Comparison of ENCODE assay signal across 8 cellular contexts in the genomic region with DNA sequence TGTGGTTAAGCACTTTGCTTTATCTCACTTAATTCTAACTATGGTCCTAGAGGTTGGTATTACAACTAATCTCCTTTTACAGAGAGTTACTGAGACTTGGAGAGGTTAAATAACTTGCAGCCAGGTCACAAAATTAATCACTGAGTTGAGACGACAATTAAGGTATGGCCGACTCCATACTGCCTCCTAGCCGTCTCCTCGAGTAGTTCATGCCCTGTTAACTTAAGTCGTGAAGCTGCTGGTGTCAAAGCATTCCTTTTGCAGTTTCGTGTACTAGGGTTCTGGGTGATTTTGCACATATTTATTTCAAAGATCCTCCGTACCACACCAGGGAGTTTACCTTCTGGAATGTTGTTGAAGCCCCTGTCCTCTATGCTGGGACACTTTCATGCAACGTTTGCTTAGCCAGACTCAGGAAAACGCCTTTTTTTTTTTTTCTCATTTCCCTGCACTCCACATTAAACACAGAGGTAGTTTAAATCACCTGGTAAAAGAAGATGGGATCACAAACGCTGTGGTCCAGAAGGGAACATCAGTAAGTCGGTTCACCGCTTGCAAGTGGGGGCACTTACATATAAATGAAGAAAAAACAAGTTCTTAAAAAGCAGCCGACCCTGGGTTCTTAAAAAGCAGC. TPM values are rescaled to one million over a fixed set of nuclear protein-coding genes. Genes with fewer than 3 reads are reported as not detected.
DNase-seq lines count a peak whose midpoint lies in the region; ATAC-seq and TF ChIP-seq lines count a peak whose summit lies in the region.

No MANE protein-coding gene starts in this region.

- WGBS in tibial nerve, 2 donors: 2 to 4% methylated on average over 13 of the region's 13 CpGs

- H3K4me1 ChIP-seq in neutrophil (ENCODE audit: control insufficient read depth in 1 of 2, insufficient read depth in 1 of 2, low read depth in 1 of 2, low read length in 1 of 2) (peaks cover 27 to 28% of the 10 kb centered on the region in 2 experiments), tibial nerve (peaks cover 0 to 48% (median 22%) of the 10 kb centered on the region in 4 donors)

- peak; percentile 86 for TF ChIP-seq CTCF in RWPE1 (conservative IDR thresholded peaks at IDR 0.05; ENCODE audit: low read depth)
- TF ChIP-seq CTCF in fibroblast of villous mesenchyme (IDR thresholded peaks at IDR 0.05; ENCODE audit: insufficient read depth, low read depth, low read length): peak; percentile 79
- TF ChIP-seq CTCF in neutrophil (IDR thresholded peaks at IDR 0.05): peak; percentile 76
- peak; percentile 51 to 76 (median 63) for TF ChIP-seq CTCF in tibial nerve (IDR thresholded peaks at IDR 0.05)

- POLR2A ChIA-PET in RWPE1 (lab: Yijun Ruan, JAX; ENCODE audit: low non-redundant PET): interaction anchor here (0.8 to 1.0 kb wide), 2 partner anchors 61 to 70 kb away, joined by 3 read pairs; no protein-coding TSS in a partner anchor

- no peaks in the 10 kb centered on the region for H3K27me3 ChIP-seq in neutrophil
- no peaks in the 10 kb centered on the region for H3K27me3 ChIP-seq in tibial nerve

- no peak for TF ChIP-seq POLR2A in tibial nerve (IDR thresholded peaks at IDR 0.05)

- DNase-seq in DMS 273 (lab: John Stamatoyannopoulos, UW; ENCODE audit: unreplicated experiment) (peak; percentile 81), RWPE1 (ENCODE audit: low spot score) (peak; percentile 72), fibroblast of villous mesenchyme (ENCODE audit: low read depth) (peak; percentile 67), tibial nerve (ENCODE audit: low spot score in 2 of 2) (peak; percentile 33 to 70)
- peak; percentile 85 for DNase-seq in Jurkat, Clone E6-1 (ENCODE audit: low read depth, low spot score)
- DNase-seq in activated T-helper 9 cell treated with anti-CD3 and anti-CD28 coated beads, Interleukin-2, amount 50 U/mL, for 16 hours (ENCODE audit: low read depth): peak; percentile 52

- H3K4me3 ChIP-seq in Jurkat, Clone E6-1 (ENCODE audit: low read length): peak overlapping the region; percentile 76
- peak overlapping the region; percentile 83 for H3K4me3 ChIP-seq in fibroblast of villous mesenchyme (ENCODE audit: low read depth, low read length)
- H3K4me3 ChIP-seq in neutrophil (ENCODE audit: low read depth in 1 of 2, low read length in 1 of 2): peak overlapping the region; percentile 70 to 91
- H3K4me3 ChIP-seq in tibial nerve: peak overlapping the region; percentile 73 to 99 (median 90)

- ATAC-seq in GM21526 (IDR thresholded peaks at IDR 0.05; ENCODE audit: low FRiP score, unreplicated experiment): peak; percentile 34

- H3K36me3 ChIP-seq in neutrophil: no peaks in the 10 kb centered on the region
- H3K36me3 ChIP-seq in tibial nerve: no peaks in the 10 kb centered on the region

- H3K9me3 ChIP-seq in neutrophil (no peaks in the 10 kb centered on the region), tibial nerve (no peaks in the 10 kb centered on the region)

- H3K27ac ChIP-seq in RWPE1 (peak overlapping the region; percentile 97), neutrophil (peak overlapping the region; percentile 95), tibial nerve (peak overlapping the region; percentile 94 to 100 (median 100))

- CTCF ChIA-PET in RWPE1 (lab: Yijun Ruan, JAX): interaction anchor here (0.5 to 1.7 kb wide), 22 partner anchors 11 to 1559 kb away, joined by 3 to 5 read pairs (median 4); no protein-coding TSS in a partner anchor

- no peak for TF ChIP-seq EP300 in tibial nerve (IDR thresholded peaks at IDR 0.05)

RNA-seq across cellular contexts. Expression of gene NEK7, which starts 0.6 kb away (rescaled TPM):
- 120 TPM for polyA plus RNA-seq in Jurkat, Clone E6-1 (2012; ENCODE audit: insufficient read depth, insufficient read length)
- 183 and 366 TPM in 2 replicates for total RNA-seq in fibroblast of villous mesenchyme
- total RNA-seq in tibial nerve: 100 to 1,000 TPM; 123 to 219 (median 141) TPM

Comparison
In these comparisons a context has a peak if more than half of its experiments do, and no peak if none do; other contexts are left out.
1. Peak in every context shown above with its lines: DNase-seq, ATAC-seq, H3K4me3 ChIP-seq and H3K27ac ChIP-seq.